19 cellular contexts compared by ENCODE assay signal in the genomic region with DNA sequence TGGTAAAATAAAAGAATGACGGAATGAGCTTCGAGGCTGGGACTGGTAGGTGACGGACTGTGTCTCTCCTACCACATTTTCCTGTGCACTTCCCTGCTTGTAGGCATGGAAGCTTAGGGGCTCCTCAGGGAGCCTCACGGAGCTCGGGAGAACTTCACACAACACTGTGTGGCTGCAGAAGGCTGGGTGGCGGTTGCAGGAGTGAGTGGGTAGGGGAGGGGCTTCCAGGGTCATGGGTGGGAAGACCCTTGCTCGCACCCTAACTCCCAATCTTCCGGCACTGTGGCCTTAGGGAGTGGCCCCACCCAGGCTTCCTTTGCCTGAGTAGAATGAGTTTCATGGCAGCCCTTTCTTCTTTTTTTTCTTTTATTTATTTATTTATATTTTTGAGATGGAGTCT.
DNase-seq lines count a peak whose midpoint lies in the region; ATAC-seq and TF ChIP-seq lines count a peak whose summit lies in the region.
"Had no signal": no experiment of that assay in that cellular context is flagged by ENCODE, and none has a peak within 500 bp of the region (broad histone marks: within the 10 kb centered on the region; RNA-seq: fewer than 3 reads in every experiment).

No MANE protein-coding gene starts in this region.

- no peak overlapping the region for H3K9ac ChIP-seq in mammary epithelial cell (ENCODE audit: insufficient read depth, low read length)

- H3K4me1 ChIP-seq in mammary epithelial cell (ENCODE audit: insufficient read depth, low read length): peaks cover 59% of the 10 kb centered on the region
- H3K4me1 ChIP-seq in suprapubic skin: peaks cover 43% of the 10 kb centered on the region

- TF ChIP-seq POLR2A in suprapubic skin (IDR thresholded peaks at IDR 0.05): no peak

- TF ChIP-seq CTCF in mammary epithelial cell (conservative IDR thresholded peaks at IDR 0.05 in 1 of 2, IDR thresholded peaks at IDR 0.05 in 1 of 2; ENCODE audit: extremely low read depth in 1 of 2, insufficient read depth in 1 of 2, low read depth in 1 of 2, low read length in 2 of 2) (no peak), suprapubic skin (IDR thresholded peaks at IDR 0.05) (no peak)

- intact Hi-C loops in mammary epithelial cell (cut with micrococcal nuclease): no loop called here

- peak overlapping the region; percentile 94 for H3K27ac ChIP-seq in mammary epithelial cell (ENCODE audit: insufficient read depth, low read depth, low read length)
- H3K27ac ChIP-seq in suprapubic skin: peak overlapping the region; percentile 73
- H3K27ac ChIP-seq: HL-60 had no signal

- no peak for ATAC-seq in HG02678 (IDR thresholded peaks at IDR 0.05; ENCODE audit: unreplicated experiment)

- H3K36me3 ChIP-seq in mammary epithelial cell (ENCODE audit: insufficient read depth, low read length): no peaks in the 10 kb centered on the region
- H3K36me3 ChIP-seq in suprapubic skin: no peaks in the 10 kb centered on the region

- no peak overlapping the region for H2AFZ ChIP-seq in mammary epithelial cell (ENCODE audit: low read depth, low read length)

- in situ Hi-C loops in mammary epithelial cell (cut with MboI; ENCODE audit: low sequenced_read_pairs in 2 of 2): no loop called here

- H4K20me1 ChIP-seq in mammary epithelial cell (ENCODE audit: insufficient read depth, low read length): no peaks in the 10 kb centered on the region

- H3K27me3 ChIP-seq in mammary epithelial cell (ENCODE audit: insufficient read depth, low read length) (no peaks in the 10 kb centered on the region), suprapubic skin (no peaks in the 10 kb centered on the region)

- BruUV-seq in mammary epithelial cell (replicated peaks; lab: Mats Ljungman, UMichigan): no TSS peak

- H3K9me3 ChIP-seq in mammary epithelial cell (replicated peaks; ENCODE audit: insufficient read depth, low read length): peaks cover 9% of the 10 kb centered on the region
- no peaks in the 10 kb centered on the region for H3K9me3 ChIP-seq in suprapubic skin
- H3K9me3 ChIP-seq: Caco-2 had no signal

- WGBS in mammary epithelial cell (ENCODE audit: low coverage, missing lambda C conversion rate): 96% methylated on average over 8 of the region's 8 CpGs
- WGBS in suprapubic skin: 95% methylated on average over 8 of the region's 8 CpGs

- CTCF ChIA-PET in mammary epithelial cell (lab: Charles Lee; ENCODE audit: low non-redundant PET): no interaction called here

- no peak for TF ChIP-seq EP300 in suprapubic skin (IDR thresholded peaks at IDR 0.05)

- H3K4me2 ChIP-seq in mammary epithelial cell (ENCODE audit: insufficient read depth, low read depth, low read length): no peak overlapping the region

- no peak overlapping the region for H3K4me3 ChIP-seq in mammary epithelial cell (replicated peaks in 1 of 3; ENCODE audit: insufficient read depth in 1 of 3, low read depth in 2 of 3, low read length in 3 of 3)
- no peak overlapping the region for H3K4me3 ChIP-seq in suprapubic skin

- dilution Hi-C loops in mammary epithelial cell (cut with HindIII; ENCODE audit: low sequenced_read_pairs): no loop called here

- peak; percentile 42 for DNase-seq in activated effector memory CD4-positive, alpha-beta T cell treated with anti-CD3 and anti-CD28 coated beads, Interleukin-2, amount 50 U/mL, for 16 hours
- DNase-seq in activated effector memory CD4-positive, alpha-beta T cell treated with Interleukin-2 at 50 U/mL for 16 hours: no peak
- no peak for DNase-seq in mammary epithelial cell
- peak; percentile 20 for DNase-seq in mesenteric fat pad (ENCODE audit: low spot score)
- peak; percentile 38 to 43 for DNase-seq in suprapubic skin (ENCODE audit: low spot score in 2 of 2)
- no peak for DNase-seq in NK-92 treated with Interleukin-12 subunit alpha and Interleukin-12 subunit beta, amount 100 ng/mL, for 24 hours (lab: John Stamatoyannopoulos, UW)
- no peak for DNase-seq in RKO (ENCODE audit: low spot score)
- DNase-seq: 8988T; Caco-2; CD4-positive, CD25-positive, alpha-beta regulatory T cell; H9; Kasumi-1; MM.1S; NCI-H1092; NCI-H2029 treated with DMSO at 0.1 percent for 48 hours; NCI-H2171 treated with DMSO at 0.1 percent for 48 hours; NCI-H446 had no signal

- H3K79me2 ChIP-seq in mammary epithelial cell (ENCODE audit: insufficient read depth, low read length): no peaks in the 10 kb centered on the region

Comparison
In these comparisons a context has a peak if more than half of its experiments do, and no peak if none do; other contexts are left out.
1. DNase-seq: peak in activated effector memory CD4-positive, alpha-beta T cell treated with anti-CD3 and anti-CD28 coated beads, Interleukin-2, amount 50 U/mL, for 16 hours (single experiment), mesenteric fat pad (single experiment) and suprapubic skin (2 of 2); none in activated effector memory CD4-positive, alpha-beta T cell treated with Interleukin-2 at 50 U/mL for 16 hours (single experiment), mammary epithelial cell (single experiment), NK-92 treated with Interleukin-12 subunit alpha and Interleukin-12 subunit beta, amount 100 ng/mL, for 24 hours (single experiment) and RKO (single experiment).